In genomic region chr1:6467744-6468688, GRCh38 we compare ENCODE assay signal across 1 cellular context.
TF ChIP-seq lines count a peak whose summit lies in the region.

No MANE protein-coding gene starts in this region.

TF ChIP-seq in H1, 55 proteins besides CTCF, POLR2A, EP300 and RAD21:
- no peak for TF ChIP-seq TCF12 (IDR thresholded peaks at IDR 0.05; ENCODE audit: low read depth, low read length)
- TF ChIP-seq JUND (IDR thresholded peaks at IDR 0.05; ENCODE audit: low read length), result no peak
- no peak for TF ChIP-seq POU5F1 (IDR thresholded peaks at IDR 0.05; ENCODE audit: low read depth, low read length)
- no peak for TF ChIP-seq KDM5A (IDR thresholded peaks at IDR 0.05; ENCODE audit: low read length)
- no peak for TF ChIP-seq SRF (IDR thresholded peaks at IDR 0.05; ENCODE audit: low read depth, low read length)
- TF ChIP-seq NRF1 (IDR thresholded peaks at IDR 0.05; ENCODE audit: low read depth, low read length), result no peak
- TF ChIP-seq EGR1 (IDR thresholded peaks at IDR 0.05; ENCODE audit: borderline replicate concordance, low read depth, low read length), result no peak
- TF ChIP-seq EZH2 (IDR thresholded peaks at IDR 0.05; ENCODE audit: low read depth, low read length, severe bottlenecking), result no peak
- TF ChIP-seq FOSL1 (IDR thresholded peaks at IDR 0.05; ENCODE audit: insufficient read depth, low read depth, low read length), result no peak
- no peak for TF ChIP-seq CEBPB (IDR thresholded peaks at IDR 0.05; ENCODE audit: low read depth, low read length)
TF ChIP-seq in H1: peak in this region for 0.
